Comparison of ENCODE assay signal across 10 cellular contexts in the genomic region with DNA sequence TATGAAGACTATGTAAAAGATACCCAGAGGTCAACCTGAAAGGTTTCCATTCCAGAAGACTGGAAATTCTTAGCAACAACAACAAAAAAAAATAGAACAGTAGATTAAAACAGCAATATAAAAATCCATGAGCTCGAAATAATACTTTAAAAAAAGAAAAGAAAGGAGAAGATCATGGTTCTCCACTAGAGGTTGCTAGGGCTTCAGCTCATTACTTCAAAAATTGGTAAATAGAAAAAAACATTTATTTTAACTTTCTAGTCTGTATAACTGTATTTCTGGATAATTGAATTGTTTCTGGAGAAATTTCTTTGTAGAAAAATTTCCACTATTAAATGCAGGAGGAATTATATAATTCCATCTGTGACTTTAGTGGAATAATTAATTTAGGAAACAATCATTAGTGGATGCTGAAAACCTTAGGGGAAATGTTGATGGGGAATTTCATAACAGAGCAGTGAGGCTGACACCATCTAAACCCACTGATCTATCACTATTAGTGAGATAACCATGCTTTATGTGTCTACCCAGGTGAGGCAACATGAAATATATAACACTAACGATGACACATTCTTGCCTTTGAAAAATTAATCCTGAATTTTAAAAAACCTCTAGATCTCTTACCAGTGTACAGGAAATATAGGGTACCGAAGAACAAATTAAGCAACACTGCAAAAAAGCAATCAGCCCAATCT.
DNase-seq lines count a peak whose midpoint lies in the region; ATAC-seq, FAIRE-seq and TF ChIP-seq lines count a peak whose summit lies in the region.
"Had no signal": no experiment of that assay in that cellular context is flagged by ENCODE, and none has a peak within 500 bp of the region (broad histone marks: within the 10 kb centered on the region; RNA-seq: fewer than 3 reads in every experiment).

No MANE protein-coding gene starts in this region.

- H3K27ac Mint-ChIP-seq in endodermal cell = no peak overlapping the region

- no peak overlapping the region for H3K4me3 Mint-ChIP-seq in endodermal cell
- H3K4me3 Mint-ChIP-seq: activated T-cell treated with anti-CD3 and anti-CD28 coated beads, Interleukin-2, amount 50 U/mL, for 4 hours; neural crest cell had no signal

- intact Hi-C loops in pancreas (cut with DNase I) = no loop called here

- H3K9me3 Mint-ChIP-seq in endodermal cell = peaks cover 41% of the 10 kb centered on the region

- FAIRE-seq in pancreas (lab: Jason Lieb, UNC) = peak; percentile 47

- no peaks in the 10 kb centered on the region for H3K79me2 ChIP-seq in OCI-LY3 (ENCODE audit: low read length)

- no peak overlapping the region for H3K9ac ChIP-seq in OCI-LY3 (ENCODE audit: low read length)
- no peak overlapping the region for H3K9ac ChIP-seq in endodermal cell (ENCODE audit: extremely low read depth, low read length, poor library complexity, severe bottlenecking)
- H3K9ac ChIP-seq: KMS-11 had no signal

- H3K9me3 ChIP-seq in OCI-LY3 (ENCODE audit: insufficient read depth, low read length) (no peaks in the 10 kb centered on the region), endodermal cell (ENCODE audit: control insufficient read depth, low read length) (peaks cover 27% of the 10 kb centered on the region), pancreas (no peaks in the 10 kb centered on the region)

- DNase-seq in GM12864 (ENCODE audit: low read depth) (no peak), endodermal cell (no peak), pancreas (no peak), NCI-H2227 (lab: John Stamatoyannopoulos, UW; ENCODE audit: unreplicated experiment) (no peak), anterior cingulate cortex (lab: John Stamatoyannopoulos, UW) (no peak)
- DNase-seq: activated T-cell treated with anti-CD3 and anti-CD28 coated beads, Interleukin-2, amount 50 U/mL, for 4 hours had no signal

- peak in 2 of 4 donors; percentile 47 to 52 for ATAC-seq in pancreas
- ATAC-seq in GM21447 (IDR thresholded peaks at IDR 0.05; ENCODE audit: unreplicated experiment) = no peak

- no peaks in the 10 kb centered on the region for H3K36me3 Mint-ChIP-seq in endodermal cell (ENCODE audit: low read depth)

- H2AFZ ChIP-seq in OCI-LY3 (ENCODE audit: low read depth, low read length) = no peak overlapping the region

- 89 to 94% methylated on average over 2 to 3 of the region's 3 CpGs for WGBS in endodermal cell (ENCODE audit: insufficient coverage in 1 of 2, insufficient read length in 1 of 2), 2 experiments
- WGBS in pancreas, 2 donors = 38 to 50% methylated on average over 3 of the region's 3 CpGs

- no peak overlapping the region for H3K4me3 ChIP-seq in GM12864 (ENCODE audit: low read depth, low read length)
- no peak overlapping the region for H3K4me3 ChIP-seq in OCI-LY3 (ENCODE audit: low read length)
- H3K4me3 ChIP-seq in endodermal cell (ENCODE audit: low read length) = no peak overlapping the region
- H3K4me3 ChIP-seq in pancreas = no peak overlapping the region

- peak; percentile 18 for TF ChIP-seq CTCF in GM12864 (IDR thresholded peaks at IDR 0.05; ENCODE audit: low read depth, low read length, missing control alignments)
- TF ChIP-seq CTCF in OCI-LY3 (IDR thresholded peaks at IDR 0.05; ENCODE audit: low read depth, low read length) = peak; percentile 33
- TF ChIP-seq CTCF in endodermal cell (conservative IDR thresholded peaks at IDR 0.05) = peak; percentile 57
- TF ChIP-seq CTCF in pancreas (IDR thresholded peaks at IDR 0.05) = peak in 1 of 4 donors; percentile 13

- H3K27me3 ChIP-seq in OCI-LY3 (ENCODE audit: low read depth, low read length) = peaks cover 17% of the 10 kb centered on the region
- H3K27me3 ChIP-seq in endodermal cell (ENCODE audit: control insufficient read depth, insufficient read depth, low read length, poor library complexity, severe bottlenecking) = no peaks in the 10 kb centered on the region
- H3K27me3 ChIP-seq in pancreas = no peaks in the 10 kb centered on the region

- no peaks in the 10 kb centered on the region for H4K20me1 ChIP-seq in OCI-LY3 (ENCODE audit: insufficient read depth, low read length)

- H3K4me2 ChIP-seq in OCI-LY3 (ENCODE audit: low read length) = no peak overlapping the region
- H3K4me2 ChIP-seq: KMS-11 had no signal

- no peaks in the 10 kb centered on the region for H3K4me1 Mint-ChIP-seq in endodermal cell
- H3K4me1 Mint-ChIP-seq: neural crest cell had no signal

- H3K4me1 ChIP-seq in OCI-LY3 (ENCODE audit: low read length) (no peaks in the 10 kb centered on the region), endodermal cell (ENCODE audit: control insufficient read depth, insufficient read depth, low read length) (no peaks in the 10 kb centered on the region), pancreas (peaks cover 0 to 6% (median 6%) of the 10 kb centered on the region in 3 donors)

- peaks cover 3% of the 10 kb centered on the region for H3K27me3 Mint-ChIP-seq in endodermal cell (ENCODE audit: insufficient read depth)

- H3K27ac ChIP-seq in OCI-LY3 (ENCODE audit: low read length) (no peak overlapping the region), endodermal cell (ENCODE audit: low read depth, low read length) (no peak overlapping the region), pancreas (no peak overlapping the region)
- H3K27ac ChIP-seq: KMS-11 had no signal

- H3K36me3 ChIP-seq in OCI-LY3 (replicated peaks; ENCODE audit: low read depth, low read length) (no peaks in the 10 kb centered on the region), endodermal cell (ENCODE audit: control insufficient read depth, insufficient read depth, low read length) (no peaks in the 10 kb centered on the region), pancreas (no peaks in the 10 kb centered on the region)
